Comparison of ENCODE assay signal across 21 cellular contexts in genomic region chr2:42556351-42556890, GRCh38.
"Had no signal": no experiment of that assay in that cellular context is flagged by ENCODE, and none has a peak within 500 bp of the region (broad histone marks: within the 10 kb centered on the region; RNA-seq: fewer than 3 reads in every experiment).

No MANE protein-coding gene starts in this region.

- H3K36me3 ChIP-seq: gastroesophageal sphincter, thoracic aorta, WERI-Rb-1 had no signal

- H3K4me1 Mint-ChIP-seq: activated CD4-positive, alpha-beta memory T cell treated with anti-CD3 and anti-CD28 coated beads, Interleukin-2, amount 10 ng/mL, durations not matched to agents 7 days and 5 days; activated naive CD8-positive, alpha-beta T cell treated with anti-CD3 and anti-CD28 coated beads for 36 hours; stimulated activated naive CD8-positive, alpha-beta T cell treated with anti-CD3 and anti-CD28 coated beads, Interleukin-15, amount 100 ng/mL, for 72 hours had no signal

- H3K4me3 Mint-ChIP-seq: activated CD4-positive, alpha-beta memory T cell treated with anti-CD3 and anti-CD28 coated beads, Interleukin-2, amount 10 ng/mL, durations not matched to agents 7 days and 5 days; activated naive CD8-positive, alpha-beta T cell treated with anti-CD3 and anti-CD28 coated beads for 36 hours; activated T-cell treated with anti-CD3 and anti-CD28 coated beads, Interleukin-2, amount 50 U/mL, for 4 hours; naive B cell; stimulated activated naive CD8-positive, alpha-beta T cell treated with anti-CD3 and anti-CD28 coated beads, Interleukin-15, amount 100 ng/mL, for 72 hours had no signal

- H3K27me3 ChIP-seq: body of pancreas, gastroesophageal sphincter had no signal

- H3K27me3 Mint-ChIP-seq: activated naive CD8-positive, alpha-beta T cell treated with anti-CD3 and anti-CD28 coated beads for 36 hours; stimulated activated naive CD8-positive, alpha-beta T cell treated with anti-CD3 and anti-CD28 coated beads, Interleukin-15, amount 100 ng/mL, for 72 hours had no signal

- H3K9me3 Mint-ChIP-seq: activated CD4-positive, alpha-beta memory T cell treated with anti-CD3 and anti-CD28 coated beads, Interleukin-2, amount 10 ng/mL, durations not matched to agents 7 days and 5 days; activated naive CD8-positive, alpha-beta T cell treated with anti-CD3 and anti-CD28 coated beads for 36 hours; activated T-cell treated with anti-CD3 and anti-CD28 coated beads, Interleukin-2, amount 50 U/mL, for 4 hours; naive B cell; stimulated activated naive CD8-positive, alpha-beta T cell treated with anti-CD3 and anti-CD28 coated beads, Interleukin-15, amount 100 ng/mL, for 72 hours had no signal

- H3K36me3 Mint-ChIP-seq: activated naive CD8-positive, alpha-beta T cell treated with anti-CD3 and anti-CD28 coated beads for 36 hours; naive B cell had no signal

- ATAC-seq: activated T-cell treated with anti-CD3 and anti-CD28 coated beads, Interleukin-2, amount 50 U/mL, for 4 hours; body of pancreas; gastroesophageal sphincter; left colon; right cardiac atrium; stimulated activated naive CD8-positive, alpha-beta T cell treated with anti-CD3 and anti-CD28 coated beads, Interleukin-15, amount 100 ng/mL, for 72 hours had no signal

- DNase-seq: activated CD4-positive, alpha-beta memory T cell treated with anti-CD3 and anti-CD28 coated beads, Interleukin-2, amount 10 ng/mL, durations not matched to agents 7 days and 5 days; activated CD4-positive, alpha-beta T cell treated with anti-CD3 and anti-CD28 coated beads for 4 hours; activated gamma-delta T cell; activated naive CD8-positive, alpha-beta T cell treated with anti-CD3 and anti-CD28 coated beads for 36 hours; activated T-cell treated with anti-CD3 and anti-CD28 coated beads, Interleukin-2, amount 50 U/mL, for 4 hours; amygdala; body of pancreas; caudate nucleus; left colon; naive B cell; occipital lobe; right cardiac atrium; stimulated activated CD4-positive, alpha-beta T cell treated with anti-CD3 and anti-CD28 coated beads, Interleukin-4, amount 100 ng/mL, for 4 hours; stimulated activated naive CD8-positive, alpha-beta T cell treated with anti-CD3 and anti-CD28 coated beads, Interleukin-15, amount 100 ng/mL, for 72 hours; T-helper 1 cell; T1000; WERI-Rb-1 had no signal

- H3K27ac Mint-ChIP-seq: activated CD4-positive, alpha-beta memory T cell treated with anti-CD3 and anti-CD28 coated beads, Interleukin-2, amount 10 ng/mL, durations not matched to agents 7 days and 5 days; activated naive CD8-positive, alpha-beta T cell treated with anti-CD3 and anti-CD28 coated beads for 36 hours; stimulated activated naive CD8-positive, alpha-beta T cell treated with anti-CD3 and anti-CD28 coated beads, Interleukin-15, amount 100 ng/mL, for 72 hours had no signal

- H3K27ac ChIP-seq: body of pancreas, gastroesophageal sphincter, thoracic aorta, WERI-Rb-1 had no signal

- H3K4me2 ChIP-seq: smooth muscle cell had no signal

- H3K9me3 ChIP-seq: body of pancreas, gastroesophageal sphincter, thoracic aorta had no signal

- H3K4me3 ChIP-seq: body of pancreas, gastroesophageal sphincter, lung, smooth muscle cell, thoracic aorta had no signal

- H3K4me1 ChIP-seq: gastroesophageal sphincter had no signal
